Comparison of ENCODE assay signal across 20 cellular contexts in the genomic region with DNA sequence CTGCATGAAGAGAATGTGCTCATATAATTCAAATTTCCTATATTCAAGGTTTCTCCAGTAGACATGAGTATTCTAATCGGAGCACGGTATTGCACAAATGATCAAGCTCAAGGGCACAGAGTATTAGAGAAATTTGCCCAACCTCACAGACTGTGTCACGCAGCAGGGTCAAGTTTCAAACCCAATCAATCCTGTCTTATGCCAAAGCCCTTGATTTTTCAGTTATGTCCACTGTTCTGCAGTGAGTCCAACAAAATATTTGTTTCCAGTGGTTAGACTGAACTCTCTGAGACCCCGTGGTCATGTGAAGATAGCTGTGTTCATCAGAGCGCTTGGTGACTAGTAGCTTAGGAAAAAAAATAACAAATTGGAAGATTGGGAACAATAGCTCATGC.
DNase-seq lines count a peak whose midpoint lies in the region; ATAC-seq, FAIRE-seq and TF ChIP-seq lines count a peak whose summit lies in the region.
"Had no signal": no experiment of that assay in that cellular context is flagged by ENCODE, and none has a peak within 500 bp of the region (broad histone marks: within the 10 kb centered on the region; RNA-seq: fewer than 3 reads in every experiment).

No MANE protein-coding gene starts in this region.

- no peak for ATAC-seq in WTC11
- ATAC-seq: K562 had no signal

- H3K36me3 ChIP-seq in BLaER1 (no peaks in the 10 kb centered on the region), astrocyte (ENCODE audit: insufficient read depth, low read length) (no peaks in the 10 kb centered on the region), neural progenitor cell (no peaks in the 10 kb centered on the region)
- H3K36me3 ChIP-seq: HAP-1 had no signal

- H3K27me3 ChIP-seq in BLaER1 = no peaks in the 10 kb centered on the region
- H3K27me3 ChIP-seq in astrocyte (ENCODE audit: insufficient read depth, low read length) = no peaks in the 10 kb centered on the region
- no peaks in the 10 kb centered on the region for H3K27me3 ChIP-seq in neural progenitor cell

- H2AFZ ChIP-seq in astrocyte (ENCODE audit: low read depth, low read length) (no peak overlapping the region), neural progenitor cell (replicated peaks) (no peak overlapping the region)

- CTCF ChIA-PET in WTC11 (lab: Charles Lee) = no interaction called here

- peaks cover 6% of the 10 kb centered on the region for H3F3A ChIP-seq in neural progenitor cell (ENCODE audit: low read depth)

- no peak for FAIRE-seq in astrocyte (lab: Jason Lieb, UNC)
- FAIRE-seq: G401.6, K562, RCC 7860 had no signal

- H4K20me1 ChIP-seq in BLaER1 = no peaks in the 10 kb centered on the region
- no peaks in the 10 kb centered on the region for H4K20me1 ChIP-seq in astrocyte (ENCODE audit: insufficient read depth, low read length)
- no peaks in the 10 kb centered on the region for H4K20me1 ChIP-seq in neural progenitor cell (ENCODE audit: low read depth)

- H3K27me3 Mint-ChIP-seq in astrocyte (ENCODE audit: low read depth, unreplicated experiment) (no peaks in the 10 kb centered on the region), WTC11 (ENCODE audit: low read depth) (no peaks in the 10 kb centered on the region), neural progenitor cell (ENCODE audit: insufficient read depth, low read depth) (peaks cover 5% of the 10 kb centered on the region)

- H3K4me3 ChIP-seq in BLaER1 (no peak overlapping the region), astrocyte (ENCODE audit: insufficient read depth, low read depth, low read length) (no peak overlapping the region), neural progenitor cell (no peak overlapping the region)
- H3K4me3 ChIP-seq: HAP-1, K562 had no signal

- no peaks in the 10 kb centered on the region for H3K36me3 Mint-ChIP-seq in astrocyte (ENCODE audit: low read depth, unreplicated experiment)
- H3K36me3 Mint-ChIP-seq in WTC11 = peaks cover 8% of the 10 kb centered on the region
- H3K36me3 Mint-ChIP-seq in neural progenitor cell = no peaks in the 10 kb centered on the region

- H3K27ac Mint-ChIP-seq in astrocyte (ENCODE audit: unreplicated experiment) = no peak overlapping the region
- H3K27ac Mint-ChIP-seq in WTC11 = no peak overlapping the region
- H3K27ac Mint-ChIP-seq in neural progenitor cell = no peak overlapping the region

- H3K79me2 ChIP-seq in astrocyte (ENCODE audit: insufficient read depth, low read length) = no peaks in the 10 kb centered on the region
- no peaks in the 10 kb centered on the region for H3K79me2 ChIP-seq in neural progenitor cell (ENCODE audit: low read depth)

- H3K4me1 Mint-ChIP-seq in astrocyte (ENCODE audit: low read depth, unreplicated experiment) (peaks cover 21% of the 10 kb centered on the region), WTC11 (peaks cover 21% of the 10 kb centered on the region), neural progenitor cell (peaks cover 38% of the 10 kb centered on the region)

- H3K4me1 ChIP-seq in BLaER1 (peaks cover 41% of the 10 kb centered on the region), astrocyte (ENCODE audit: insufficient read depth, low read length) (peaks cover 14% of the 10 kb centered on the region), neural progenitor cell (peaks cover 11% of the 10 kb centered on the region)
- H3K4me1 ChIP-seq: HAP-1 had no signal

- H3K9me3 Mint-ChIP-seq in astrocyte (ENCODE audit: unreplicated experiment) = peaks cover 5% of the 10 kb centered on the region
- H3K9me3 Mint-ChIP-seq in WTC11 = peaks cover 24% of the 10 kb centered on the region
- H3K9me3 Mint-ChIP-seq in neural progenitor cell = peaks cover 15% of the 10 kb centered on the region

- H3K4me2 ChIP-seq in BLaER1 = peak overlapping the region; percentile 69
- no peak overlapping the region for H3K4me2 ChIP-seq in astrocyte (ENCODE audit: low read length)
- no peak overlapping the region for H3K4me2 ChIP-seq in neural progenitor cell

- no peak overlapping the region for H3K4me3 Mint-ChIP-seq in astrocyte (ENCODE audit: unreplicated experiment)
- H3K4me3 Mint-ChIP-seq in WTC11 = no peak overlapping the region
- no peak overlapping the region for H3K4me3 Mint-ChIP-seq in neural progenitor cell

- TF ChIP-seq CTCF in astrocyte (IDR thresholded peaks at IDR 0.05; ENCODE audit: insufficient read depth, low read depth, low read length) = no peak
- TF ChIP-seq CTCF in WTC11 (IDR thresholded peaks at IDR 0.05) = no peak
- TF ChIP-seq CTCF in neural progenitor cell (IDR thresholded peaks at IDR 0.05) = no peak

- H3K9me3 ChIP-seq in BLaER1 = peaks cover 9% of the 10 kb centered on the region
- peaks cover 5% of the 10 kb centered on the region for H3K9me3 ChIP-seq in astrocyte (ENCODE audit: insufficient read depth, low read depth, low read length)
- no peaks in the 10 kb centered on the region for H3K9me3 ChIP-seq in neural progenitor cell (ENCODE audit: low read depth)
- H3K9me3 ChIP-seq: Caco-2, HAP-1 had no signal

- H3K27ac ChIP-seq in BLaER1 (peak overlapping the region; percentile 53; the same call in 1 of the 2 replicates), astrocyte (ENCODE audit: low read depth, low read length) (no peak overlapping the region), neural progenitor cell (no peak overlapping the region)
- H3K27ac ChIP-seq: 22Rv1 had no signal

- DNase-seq in astrocyte (ENCODE audit: low read depth) (peak; percentile 39), left kidney (ENCODE audit: low read depth, low spot score) (peak; percentile 41), renal cortical epithelial cell (ENCODE audit: low read depth) (peak; percentile 42), T-helper 2 cell (no peak), WTC11 (ENCODE audit: low spot score) (no peak), neural progenitor cell (ENCODE audit: low spot score) (no peak), NCI-H446 (lab: John Stamatoyannopoulos, UW) (no peak)
- DNase-seq: AML-193, Caco-2, NCI-H1092 treated with DMSO at 0.1 percent for 48 hours, NCI-H2081, NCI-H2171 treated with DMSO at 0.1 percent for 48 hours, NCI-H446 treated with DMSO at 0.1 percent for 48 hours, Right ventricle myocardium superior had no signal

- H3K9ac ChIP-seq in BLaER1 (no peak overlapping the region), astrocyte (ENCODE audit: low read length) (no peak overlapping the region), neural progenitor cell (no peak overlapping the region)

- POLR2A ChIA-PET in WTC11 (lab: Charles Lee) = no interaction called here

TF ChIP-seq in WTC11, 78 proteins besides CTCF, POLR2A, EP300 and RAD21 (continues in another document):
- no peak for TF ChIP-seq SMAD4 (CRISPR knock-in tag; IDR thresholded peaks at IDR 0.05)
- TF ChIP-seq, protein P1, sequence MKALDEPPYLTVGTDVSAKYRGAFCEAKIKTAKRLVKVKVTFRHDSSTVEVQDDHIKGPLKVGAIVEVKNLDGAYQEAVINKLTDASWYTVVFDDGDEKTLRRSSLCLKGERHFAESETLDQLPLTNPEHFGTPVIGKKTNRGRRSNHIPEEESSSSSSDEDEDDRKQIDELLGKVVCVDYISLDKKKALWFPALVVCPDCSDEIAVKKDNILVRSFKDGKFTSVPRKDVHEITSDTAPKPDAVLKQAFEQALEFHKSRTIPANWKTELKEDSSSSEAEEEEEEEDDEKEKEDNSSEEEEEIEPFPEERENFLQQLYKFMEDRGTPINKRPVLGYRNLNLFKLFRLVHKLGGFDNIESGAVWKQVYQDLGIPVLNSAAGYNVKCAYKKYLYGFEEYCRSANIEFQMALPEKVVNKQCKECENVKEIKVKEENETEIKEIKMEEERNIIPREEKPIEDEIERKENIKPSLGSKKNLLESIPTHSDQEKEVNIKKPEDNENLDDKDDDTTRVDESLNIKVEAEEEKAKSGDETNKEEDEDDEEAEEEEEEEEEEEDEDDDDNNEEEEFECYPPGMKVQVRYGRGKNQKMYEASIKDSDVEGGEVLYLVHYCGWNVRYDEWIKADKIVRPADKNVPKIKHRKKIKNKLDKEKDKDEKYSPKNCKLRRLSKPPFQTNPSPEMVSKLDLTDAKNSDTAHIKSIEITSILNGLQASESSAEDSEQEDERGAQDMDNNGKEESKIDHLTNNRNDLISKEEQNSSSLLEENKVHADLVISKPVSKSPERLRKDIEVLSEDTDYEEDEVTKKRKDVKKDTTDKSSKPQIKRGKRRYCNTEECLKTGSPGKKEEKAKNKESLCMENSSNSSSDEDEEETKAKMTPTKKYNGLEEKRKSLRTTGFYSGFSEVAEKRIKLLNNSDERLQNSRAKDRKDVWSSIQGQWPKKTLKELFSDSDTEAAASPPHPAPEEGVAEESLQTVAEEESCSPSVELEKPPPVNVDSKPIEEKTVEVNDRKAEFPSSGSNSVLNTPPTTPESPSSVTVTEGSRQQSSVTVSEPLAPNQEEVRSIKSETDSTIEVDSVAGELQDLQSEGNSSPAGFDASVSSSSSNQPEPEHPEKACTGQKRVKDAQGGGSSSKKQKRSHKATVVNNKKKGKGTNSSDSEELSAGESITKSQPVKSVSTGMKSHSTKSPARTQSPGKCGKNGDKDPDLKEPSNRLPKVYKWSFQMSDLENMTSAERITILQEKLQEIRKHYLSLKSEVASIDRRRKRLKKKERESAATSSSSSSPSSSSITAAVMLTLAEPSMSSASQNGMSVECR (CRISPR knock-in tag; IDR thresholded peaks at IDR 0.05; ENCODE audit: borderline replicate concordance) = no peak
- TF ChIP-seq ZNF317 (CRISPR knock-in tag; IDR thresholded peaks at IDR 0.05; ENCODE audit: borderline replicate concordance, low read depth) = no peak
- TF ChIP-seq, protein P2, sequence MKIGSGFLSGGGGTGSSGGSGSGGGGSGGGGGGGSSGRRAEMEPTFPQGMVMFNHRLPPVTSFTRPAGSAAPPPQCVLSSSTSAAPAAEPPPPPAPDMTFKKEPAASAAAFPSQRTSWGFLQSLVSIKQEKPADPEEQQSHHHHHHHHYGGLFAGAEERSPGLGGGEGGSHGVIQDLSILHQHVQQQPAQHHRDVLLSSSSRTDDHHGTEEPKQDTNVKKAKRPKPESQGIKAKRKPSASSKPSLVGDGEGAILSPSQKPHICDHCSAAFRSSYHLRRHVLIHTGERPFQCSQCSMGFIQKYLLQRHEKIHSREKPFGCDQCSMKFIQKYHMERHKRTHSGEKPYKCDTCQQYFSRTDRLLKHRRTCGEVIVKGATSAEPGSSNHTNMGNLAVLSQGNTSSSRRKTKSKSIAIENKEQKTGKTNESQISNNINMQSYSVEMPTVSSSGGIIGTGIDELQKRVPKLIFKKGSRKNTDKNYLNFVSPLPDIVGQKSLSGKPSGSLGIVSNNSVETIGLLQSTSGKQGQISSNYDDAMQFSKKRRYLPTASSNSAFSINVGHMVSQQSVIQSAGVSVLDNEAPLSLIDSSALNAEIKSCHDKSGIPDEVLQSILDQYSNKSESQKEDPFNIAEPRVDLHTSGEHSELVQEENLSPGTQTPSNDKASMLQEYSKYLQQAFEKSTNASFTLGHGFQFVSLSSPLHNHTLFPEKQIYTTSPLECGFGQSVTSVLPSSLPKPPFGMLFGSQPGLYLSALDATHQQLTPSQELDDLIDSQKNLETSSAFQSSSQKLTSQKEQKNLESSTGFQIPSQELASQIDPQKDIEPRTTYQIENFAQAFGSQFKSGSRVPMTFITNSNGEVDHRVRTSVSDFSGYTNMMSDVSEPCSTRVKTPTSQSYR (CRISPR knock-in tag; IDR thresholded peaks at IDR 0.05) = no peak

Comparison
In these comparisons a context has a peak if more than half of its experiments do, and no peak if none do; other contexts are left out.
1. DNase-seq: peak in astrocyte (single experiment), left kidney (single experiment) and renal cortical epithelial cell (single experiment); none in T-helper 2 cell (0 of 5), WTC11 (single experiment), neural progenitor cell (single experiment) and NCI-H446 (0 of 2).